ENCODE assay signal across 8 cellular contexts in the genomic region with DNA sequence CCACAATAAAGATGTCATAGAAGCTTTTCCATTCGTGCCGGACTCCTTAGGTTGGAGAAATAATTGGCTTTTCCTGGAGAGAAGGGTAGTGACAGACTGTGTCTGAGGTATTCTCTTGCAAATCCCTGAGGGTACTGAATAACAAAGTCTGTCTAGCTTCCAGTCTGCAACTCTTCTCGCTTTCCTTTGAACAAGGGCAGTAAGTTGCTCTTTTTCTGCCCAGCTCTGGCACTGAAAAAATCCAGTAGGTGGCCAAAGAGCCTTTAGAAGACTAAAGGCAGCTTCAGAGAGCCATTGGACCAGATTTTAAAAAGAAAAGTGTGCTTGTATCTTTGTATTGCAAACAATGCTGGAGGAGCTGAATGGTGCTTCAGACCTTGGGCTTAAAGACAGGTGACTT. TPM values are rescaled to one million over a fixed set of nuclear protein-coding genes. Genes with fewer than 3 reads are reported as not detected.
A peak's percentile ranks its signal among the peaks of the same experiment; 100 is the strongest.
DNase-seq lines count a peak whose midpoint lies in the region; TF ChIP-seq lines count a peak whose summit lies in the region.

No MANE protein-coding gene starts in this region.

- peaks cover 2% of the 10 kb centered on the region for H3K9me3 Mint-ChIP-seq in activated naive CD4-positive, alpha-beta T cell treated with anti-CD3 and anti-CD28 coated beads for 36 hours

- no peaks in the 10 kb centered on the region for H3K4me1 ChIP-seq in prostate gland (replicated peaks)

- H3K9me3 ChIP-seq in prostate gland = no peaks in the 10 kb centered on the region

- H3K27me3 Mint-ChIP-seq in activated naive CD4-positive, alpha-beta T cell treated with anti-CD3 and anti-CD28 coated beads for 36 hours (ENCODE audit: low read depth) = no peaks in the 10 kb centered on the region

- peak overlapping the region; percentile 4 to 51 for H3K27ac ChIP-seq in prostate gland

- H3K27ac Mint-ChIP-seq in activated naive CD4-positive, alpha-beta T cell treated with anti-CD3 and anti-CD28 coated beads for 36 hours = no peak overlapping the region

- H3K4me3 Mint-ChIP-seq in activated naive CD4-positive, alpha-beta T cell treated with anti-CD3 and anti-CD28 coated beads for 36 hours = peak overlapping the region; percentile 17

- 36% methylated on average over 3 of the region's 3 CpGs for WGBS in prostate gland

- TF ChIP-seq CTCF in prostate gland (IDR thresholded peaks at IDR 0.05) = peak in 1 of 4 experiments; percentile 20

- no peak for DNase-seq in activated naive CD4-positive, alpha-beta T cell treated with anti-CD3 and anti-CD28 coated beads for 36 hours
- DNase-seq in activated naive CD4-positive, alpha-beta T cell treated with Interleukin-2 at 50 U/mL for 16 hours = no peak
- DNase-seq in NOMO-1 treated with dmso at 0.1 percent for 144 hours (lab: John Stamatoyannopoulos, UW; ENCODE audit: unreplicated experiment) (peak; percentile 27), fibroblast of gingiva (ENCODE audit: low read depth) (peak; percentile 22), prostate gland (ENCODE audit: low spot score) (no peak), NCI-H748 treated with DMSO at 0.1 percent for 48 hours (lab: John Stamatoyannopoulos, UW) (no peak), CD1c-positive myeloid dendritic cell (ENCODE audit: extremely low spot score) (no peak)
- no peak for DNase-seq in stimulated activated CD4-positive, alpha-beta T cell treated with anti-CD3 and anti-CD28 coated beads, Interleukin-4, amount 100 ng/mL, for 1 hour

- peak overlapping the region; percentile 9 to 10 for H3K4me3 ChIP-seq in prostate gland

- no peaks in the 10 kb centered on the region for H3K36me3 Mint-ChIP-seq in activated naive CD4-positive, alpha-beta T cell treated with anti-CD3 and anti-CD28 coated beads for 36 hours (ENCODE audit: low read depth)

- H3K4me1 Mint-ChIP-seq in activated naive CD4-positive, alpha-beta T cell treated with anti-CD3 and anti-CD28 coated beads for 36 hours (ENCODE audit: low read depth) = peaks cover 29% of the 10 kb centered on the region

- CTCF ChIA-PET in activated naive CD4-positive, alpha-beta T cell treated with anti-CD3 and anti-CD28 coated beads for 36 hours (lab: Charles Lee) = interaction anchor here (0.6 to 3.0 kb wide), 10 partner anchors 13 to 362 kb away, joined by 3 to 11 read pairs (median 3); no protein-coding TSS in a partner anchor

- intact Hi-C loops in activated naive CD4-positive, alpha-beta T cell treated with anti-CD3 and anti-CD28 coated beads for 36 hours (cut with micrococcal nuclease) = loop anchor here (2.0 kb wide), 1 partner anchor 50 kb away; no protein-coding TSS in a partner anchor
- intact Hi-C loops in prostate gland (cut with DNase I) = no loop called here

- H3K27me3 ChIP-seq in prostate gland (replicated peaks; ENCODE audit: insufficient read depth) = no peaks in the 10 kb centered on the region

- H3K36me3 ChIP-seq in prostate gland = no peaks in the 10 kb centered on the region

- no peak for TF ChIP-seq POLR2A in prostate gland (IDR thresholded peaks at IDR 0.05)

RNA-seq across cellular contexts. Expression of a gene that starts 20.7 kb away (rescaled TPM):
- 10 to 100 TPM; 10.8 to 12.2 TPM for total RNA-seq in activated naive CD4-positive, alpha-beta T cell treated with anti-CD3 and anti-CD28 coated beads for 36 hours
- 10 to 100 TPM; 58.4 to 71.0 TPM for total RNA-seq in prostate gland

Comparison
In these comparisons a context has a peak if more than half of its experiments do, and no peak if none do; other contexts are left out.
1. DNase-seq: peak in NOMO-1 treated with dmso at 0.1 percent for 144 hours (single experiment) and fibroblast of gingiva (single experiment); none in activated naive CD4-positive, alpha-beta T cell treated with anti-CD3 and anti-CD28 coated beads for 36 hours (single experiment), activated naive CD4-positive, alpha-beta T cell treated with Interleukin-2 at 50 U/mL for 16 hours (single experiment), prostate gland (single experiment), stimulated activated CD4-positive, alpha-beta T cell treated with anti-CD3 and anti-CD28 coated beads, Interleukin-4, amount 100 ng/mL, for 1 hour (single experiment), NCI-H748 treated with DMSO at 0.1 percent for 48 hours (single experiment) and CD1c-positive myeloid dendritic cell (single experiment).
2. RNA of a gene that starts 20.7 kb away (total RNA-seq): 58.4 to 71.0 TPM in prostate gland; 10.8 to 12.2 TPM in activated naive CD4-positive, alpha-beta T cell treated with anti-CD3 and anti-CD28 coated beads for 36 hours; every median in the first group is over 4 times any median in the second.